19 cellular contexts compared by ENCODE assay signal in genomic region chr10:121077331-121077730, GRCh38.
A peak's percentile ranks its signal among the peaks of the same experiment; 100 is the strongest.
DNase-seq lines count a peak whose midpoint lies in the region; ATAC-seq, FAIRE-seq and TF ChIP-seq lines count a peak whose summit lies in the region.
"Had no signal": no experiment of that assay in that cellular context is flagged by ENCODE, and none has a peak within 500 bp of the region (broad histone marks: within the 10 kb centered on the region; RNA-seq: fewer than 3 reads in every experiment).

No MANE protein-coding gene starts in this region.

- in situ Hi-C loops in HepG2 (cut with HindIII; ENCODE audit: extremely low pct_ligation_motif_present, low pct_unique_long_range_greater_than_20kb): no loop called here

- peaks cover 0 to 22% of the 10 kb centered on the region in 2 experiments; a peak in 3 of 5 replicates for H3K27me3 ChIP-seq in HepG2 (ENCODE audit: control insufficient read depth in 1 of 2, insufficient read depth in 2 of 2, low read length in 2 of 2)
- H3K27me3 ChIP-seq in right lobe of liver: no peaks in the 10 kb centered on the region
- H3K27me3 ChIP-seq in esophagus muscularis mucosa: no peaks in the 10 kb centered on the region
- no peaks in the 10 kb centered on the region for H3K27me3 ChIP-seq in lung (ENCODE audit: control insufficient read depth, insufficient read depth)
- H3K27me3 ChIP-seq in uterus: no peaks in the 10 kb centered on the region
- H3K27me3 ChIP-seq: thyroid gland had no signal

- H4K20me1 ChIP-seq in HepG2 (ENCODE audit: insufficient read depth, low read length): no peaks in the 10 kb centered on the region

- no peaks in the 10 kb centered on the region for H3K36me3 Mint-ChIP-seq in activated T-cell treated with anti-CD3 and anti-CD28 coated beads, Interleukin-2, amount 50 U/mL, for 4 hours (ENCODE audit: insufficient read depth)
- H3K36me3 Mint-ChIP-seq: activated naive CD8-positive, alpha-beta T cell had no signal

- H3K27ac ChIP-seq in HepG2 (ENCODE audit: extremely low read length, insufficient read depth, low read length): no peak overlapping the region
- H3K27ac ChIP-seq in right lobe of liver: no peak overlapping the region
- peak overlapping the region; percentile 29 to 64 (median 48) for H3K27ac ChIP-seq in esophagus muscularis mucosa (replicated peaks in 1 of 4)
- H3K27ac ChIP-seq in lung (ENCODE audit: low read depth in 1 of 2, low read length in 1 of 2): peak overlapping the region in 1 of 2 donors; percentile 87
- peak overlapping the region in 1 of 2 donors; percentile 48 for H3K27ac ChIP-seq in uterus
- H3K27ac ChIP-seq: thyroid gland had no signal

- H3K4me1 ChIP-seq in HepG2 (ENCODE audit: insufficient read depth, low read length) (0 out of 2 replicates have a peak, but pooled peaks cover 9% of the 10 kb centered on the region), right lobe of liver (no peaks in the 10 kb centered on the region), esophagus muscularis mucosa (peaks cover 5 to 79% (median 58%) of the 10 kb centered on the region in 4 donors), lung (ENCODE audit: control insufficient read depth in 2 of 2, insufficient read depth in 2 of 2, low read length in 2 of 2) (peaks cover 0 to 6% of the 10 kb centered on the region in 2 donors), uterus (peaks cover 0 to 11% of the 10 kb centered on the region in 2 donors), mucosa of descending colon (ENCODE audit: low read depth) (peaks cover 21% of the 10 kb centered on the region)
- H3K4me1 ChIP-seq: thyroid gland had no signal

- 2% methylated on average over 4 of the region's 8 CpGs for WGBS in HepG2 (ENCODE audit: low lambda C conversion rate)
- 33% methylated on average over 7 of the region's 8 CpGs for WGBS in right lobe of liver (ENCODE audit: insufficient coverage, low coverage, low lambda C conversion rate, missing lambda C conversion rate)
- WGBS in esophagus muscularis mucosa: 74% methylated on average over 8 of the region's 8 CpGs
- 32 to 44% methylated on average over 8 of the region's 8 CpGs for WGBS in lung, 2 donors

- H3K4me3 ChIP-seq in HepG2 (replicated peaks in 1 of 3; ENCODE audit: insufficient read depth in 1 of 3, low read depth in 2 of 3, low read length in 3 of 3): no peak overlapping the region
- H3K4me3 ChIP-seq in right lobe of liver: no peak overlapping the region
- no peak overlapping the region for H3K4me3 ChIP-seq in esophagus muscularis mucosa
- H3K4me3 ChIP-seq in lung: no peak overlapping the region
- H3K4me3 ChIP-seq in uterus: no peak overlapping the region
- H3K4me3 ChIP-seq in mucosa of descending colon: no peak overlapping the region
- H3K4me3 ChIP-seq: HAP-1, thyroid gland had no signal

- TF ChIP-seq EP300 in HepG2 (IDR thresholded peaks at IDR 0.05; ENCODE audit: low read depth in 2 of 2, low read length in 2 of 2): no peak
- TF ChIP-seq EP300 in HepG2 (CRISPR knock-in tag; IDR thresholded peaks at IDR 0.05; ENCODE audit: borderline replicate concordance): no peak
- TF ChIP-seq EP300 in esophagus muscularis mucosa (IDR thresholded peaks at IDR 0.05): no peak

- no peaks in the 10 kb centered on the region for H3K9me3 Mint-ChIP-seq in activated T-cell treated with anti-CD3 and anti-CD28 coated beads, Interleukin-2, amount 50 U/mL, for 4 hours

- DNase-seq in HepG2 (ENCODE audit: low spot score) (no peak), right lobe of liver (no peak), esophagus muscularis mucosa (ENCODE audit: extremely low spot score) (no peak), lung (ENCODE audit: low spot score) (peak; percentile 65), uterus (peak; percentile 22 to 42), left lobe of liver (ENCODE audit: low spot score) (no peak), mucosa of descending colon (no peak)
- no peak for DNase-seq in activated T-cell treated with anti-CD3 and anti-CD28 coated beads, Interleukin-2, amount 50 U/mL, for 4 hours
- DNase-seq: activated CD8-positive, alpha-beta T cell treated with anti-CD3 and anti-CD28 coated beads, Interleukin-2, amount 10 ng/mL, durations not matched to agents 7 days and 5 days; cortex of kidney; DMS53; IMR-90; NCI-H1930; NK-92 treated with Interleukin-12 subunit alpha and Interleukin-12 subunit beta, amount 100 ng/mL, for 24 hours; T-helper 9 cell; thyroid gland had no signal

- no peak overlapping the region for H3K4me3 Mint-ChIP-seq in activated T-cell treated with anti-CD3 and anti-CD28 coated beads, Interleukin-2, amount 50 U/mL, for 4 hours
- H3K4me3 Mint-ChIP-seq: activated CD8-positive, alpha-beta T cell treated with anti-CD3 and anti-CD28 coated beads, Interleukin-2, amount 10 ng/mL, durations not matched to agents 7 days and 5 days; activated naive CD8-positive, alpha-beta T cell had no signal

- H3K4me1 Mint-ChIP-seq in activated T-cell treated with anti-CD3 and anti-CD28 coated beads, Interleukin-2, amount 50 U/mL, for 4 hours (ENCODE audit: low read depth): no peaks in the 10 kb centered on the region

- TF ChIP-seq RAD21 in HepG2 (CRISPR knock-in tag; IDR thresholded peaks at IDR 0.05): no peak

- TF ChIP-seq CTCF in HepG2 (CRISPR knock-in tag; IDR thresholded peaks at IDR 0.05) (no peak), right lobe of liver (IDR thresholded peaks at IDR 0.05) (no peak), esophagus muscularis mucosa (IDR thresholded peaks at IDR 0.05) (no peak), lung (IDR thresholded peaks at IDR 0.05; ENCODE audit: control extremely low read depth, extremely low read depth) (no peak), uterus (IDR thresholded peaks at IDR 0.05) (no peak), mucosa of descending colon (IDR thresholded peaks at IDR 0.05) (no peak)

- no peak overlapping the region for H3K9ac ChIP-seq in HepG2 (ENCODE audit: insufficient read depth, low read depth, low read length)

- CTCF ChIA-PET in HepG2 (lab: Yijun Ruan, JAX; ENCODE audit: low intra/inter-chr PET ratio, low total read pairs): no interaction called here

- POLR2A ChIA-PET in HepG2 (lab: Yijun Ruan, JAX): no interaction called here

- no peaks in the 10 kb centered on the region for H3K79me2 ChIP-seq in HepG2 (ENCODE audit: insufficient read depth, low read length)

- no peak overlapping the region for H2AFZ ChIP-seq in HepG2 (ENCODE audit: low read length)

- H3K9me3 ChIP-seq in HepG2 (ENCODE audit: low read length) (no peaks in the 10 kb centered on the region), right lobe of liver (no peaks in the 10 kb centered on the region), esophagus muscularis mucosa (no peaks in the 10 kb centered on the region), lung (ENCODE audit: control insufficient read depth in 2 of 2, insufficient read depth in 1 of 2, low read length in 1 of 2) (peaks cover 0 to 1% of the 10 kb centered on the region in 2 donors), uterus (no peaks in the 10 kb centered on the region), mucosa of descending colon (no peaks in the 10 kb centered on the region)
- H3K9me3 ChIP-seq: HAP-1, thyroid gland had no signal

- no peak for FAIRE-seq in HepG2 (lab: Jason Lieb, UNC)
- FAIRE-seq: A204.1 had no signal

- TF ChIP-seq POLR2A in HepG2 (IDR thresholded peaks at IDR 0.05; ENCODE audit: insufficient read depth in 1 of 2, low read depth in 2 of 2, low read length in 2 of 2): no peak
- no peak for TF ChIP-seq POLR2A in right lobe of liver (IDR thresholded peaks at IDR 0.05)
- no peak for TF ChIP-seq POLR2A in esophagus muscularis mucosa (IDR thresholded peaks at IDR 0.05; ENCODE audit: low read depth)
- no peak for TF ChIP-seq POLR2A in uterus (IDR thresholded peaks at IDR 0.05)

- ATAC-seq in HepG2: no peak
- no peak for ATAC-seq in right lobe of liver
- ATAC-seq in lung (ENCODE audit: insufficient read depth, low FRiP score): peak; percentile 48
- ATAC-seq in activated T-cell treated with anti-CD3 and anti-CD28 coated beads, Interleukin-2, amount 50 U/mL, for 4 hours: no peak
- ATAC-seq in left lobe of liver: no peak
- no peak for ATAC-seq in mucosa of descending colon
- ATAC-seq: activated CD8-positive, alpha-beta T cell treated with anti-CD3 and anti-CD28 coated beads, Interleukin-2, amount 10 ng/mL, durations not matched to agents 7 days and 5 days had no signal

- no TSS peak for BruUV-seq in HepG2 (replicated peaks; lab: Mats Ljungman, UMichigan)

- H3K36me3 ChIP-seq in HepG2 (replicated peaks in 1 of 2; ENCODE audit: control insufficient read depth in 1 of 2, insufficient read depth in 2 of 2, low read length in 2 of 2) (no peaks in the 10 kb centered on the region), right lobe of liver (no peaks in the 10 kb centered on the region), esophagus muscularis mucosa (no peaks in the 10 kb centered on the region), lung (ENCODE audit: control insufficient read depth in 2 of 2, insufficient read depth in 2 of 2, low read length in 2 of 2) (no peaks in the 10 kb centered on the region), uterus (no peaks in the 10 kb centered on the region), mucosa of descending colon (ENCODE audit: low read depth) (no peaks in the 10 kb centered on the region)
- H3K36me3 ChIP-seq: HAP-1, thyroid gland had no signal

- no peak overlapping the region for H3K4me2 ChIP-seq in HepG2 (ENCODE audit: low read depth, low read length)

- peaks cover 9% of the 10 kb centered on the region for H3K27me3 Mint-ChIP-seq in activated T-cell treated with anti-CD3 and anti-CD28 coated beads, Interleukin-2, amount 50 U/mL, for 4 hours (ENCODE audit: low read depth)
- H3K27me3 Mint-ChIP-seq: activated naive CD8-positive, alpha-beta T cell had no signal

- intact Hi-C loops in HepG2 (cut with micrococcal nuclease; ENCODE audit: unreplicated experiment): no loop called here
- intact Hi-C loops in right lobe of liver (cut with DNase I): no loop called here
- intact Hi-C loops in esophagus muscularis mucosa (cut with DNase I): loop anchor here (10.0 kb wide), 1 partner anchor 517 kb away; the partner anchor contains the start of gene FGFR2
- intact Hi-C loops in uterus (cut with DNase I; ENCODE audit: low total_unique reads): no loop called here
- intact Hi-C loops in mucosa of descending colon (cut with DNase I, micrococcal nuclease): no loop called here

TF ChIP-seq in HepG2, 621 proteins besides CTCF, POLR2A, EP300 and RAD21:
- no peak for TF ChIP-seq RBM22 (optimal IDR thresholded peaks at IDR 0.05; ENCODE audit: low read length)
- peak; percentile 61; the same call in 1 of the 2 replicates for TF ChIP-seq CEBPB (IDR thresholded peaks at IDR 0.05; ENCODE audit: borderline replicate concordance, low read depth, low read length)
- no peak for TF ChIP-seq HNRNPL (IDR thresholded peaks at IDR 0.05; ENCODE audit: low read depth, low read length)
- no peak for TF ChIP-seq PTBP1 (IDR thresholded peaks at IDR 0.05; ENCODE audit: low read depth, low read length, poor library complexity, severe bottlenecking)
TF ChIP-seq in HepG2: peak in this region for 1.

Comparison
In these comparisons a context has a peak if more than half of its experiments do, and no peak if none do; other contexts are left out.
1. DNase-seq: peak in lung (single experiment) and uterus (2 of 2); none in HepG2 (single experiment), right lobe of liver (0 of 3), esophagus muscularis mucosa (single experiment), activated T-cell treated with anti-CD3 and anti-CD28 coated beads, Interleukin-2, amount 50 U/mL, for 4 hours (single experiment), left lobe of liver (single experiment) and mucosa of descending colon (0 of 3).
2. H3K27ac ChIP-seq: peak in esophagus muscularis mucosa (4 of 4); none in HepG2 (single experiment) and right lobe of liver (0 of 3).